Comparison of ENCODE assay signal across 8 cellular contexts in genomic region chr11:121589946-121590537, GRCh38.
DNase-seq lines count a peak whose midpoint lies in the region; ATAC-seq and TF ChIP-seq lines count a peak whose summit lies in the region.

No MANE protein-coding gene starts in this region.

- no peak for TF ChIP-seq CTCF in chondrocyte (IDR thresholded peaks at IDR 0.05)

- CTCF ChIA-PET in activated CD4-positive, alpha-beta T cell treated with anti-CD3 and anti-CD28 coated beads, Interleukin-2, amount 10 ng/mL, durations not matched to agents 7 days and 5 days (lab: Charles Lee), result interaction anchor here (1.2 to 2.3 kb wide), 5 partner anchors 14 to 263 kb away, joined by 3 to 7 read pairs (median 3); no protein-coding TSS in a partner anchor

- peak; percentile 73 for ATAC-seq in HG02884 (IDR thresholded peaks at IDR 0.05; ENCODE audit: unreplicated experiment)
- peak; percentile 78 for ATAC-seq in stimulated activated effector memory CD8-positive, alpha-beta T cell treated with anti-CD3 and anti-CD28 coated beads, Interleukin-12 subunit alpha, Interleukin-12 subunit beta, amount 100 ng/mL, for 72 hours

- DNase-seq in activated CD4-positive, alpha-beta T cell treated with anti-CD3 and anti-CD28 coated beads, Interleukin-2, amount 10 ng/mL, durations not matched to agents 7 days and 5 days, result no peak
- no peak for DNase-seq in activated CD4-positive, alpha-beta T cell treated with anti-CD3 and anti-CD28 coated beads, Interleukin-2, amount 50 U/mL, for 1 hour
- DNase-seq in SKM-1 (lab: John Stamatoyannopoulos, UW; ENCODE audit: unreplicated experiment), result peak; percentile 51
- DNase-seq in stimulated activated effector memory CD8-positive, alpha-beta T cell treated with anti-CD3 and anti-CD28 coated beads, Interleukin-12 subunit alpha, Interleukin-12 subunit beta, amount 100 ng/mL, for 72 hours (ENCODE audit: low spot score in 2 of 2), result peak in 1 of 2 donors; percentile 52
- DNase-seq in NCI-H128 (lab: John Stamatoyannopoulos, UW; ENCODE audit: unreplicated experiment), result no peak
- DNase-seq in chondrocyte (ENCODE audit: low spot score), result no peak
- no peak for DNase-seq in COLO829 (ENCODE audit: low spot score)

- no peak overlapping the region for H3K4me3 Mint-ChIP-seq in activated CD4-positive, alpha-beta T cell treated with anti-CD3 and anti-CD28 coated beads, Interleukin-2, amount 10 ng/mL, durations not matched to agents 7 days and 5 days
- H3K4me3 Mint-ChIP-seq in stimulated activated effector memory CD8-positive, alpha-beta T cell treated with anti-CD3 and anti-CD28 coated beads, Interleukin-12 subunit alpha, Interleukin-12 subunit beta, amount 100 ng/mL, for 72 hours, result peak overlapping the region; percentile 12
- no peak overlapping the region for H3K4me3 Mint-ChIP-seq in chondrocyte (ENCODE audit: unreplicated experiment)

- H3K4me1 Mint-ChIP-seq in activated CD4-positive, alpha-beta T cell treated with anti-CD3 and anti-CD28 coated beads, Interleukin-2, amount 10 ng/mL, durations not matched to agents 7 days and 5 days, result peaks cover 20% of the 10 kb centered on the region
- H3K4me1 Mint-ChIP-seq in stimulated activated effector memory CD8-positive, alpha-beta T cell treated with anti-CD3 and anti-CD28 coated beads, Interleukin-12 subunit alpha, Interleukin-12 subunit beta, amount 100 ng/mL, for 72 hours, result peaks cover 23% of the 10 kb centered on the region
- H3K4me1 Mint-ChIP-seq in chondrocyte (ENCODE audit: low read depth), result no peaks in the 10 kb centered on the region

- POLR2A ChIA-PET in activated CD4-positive, alpha-beta T cell treated with anti-CD3 and anti-CD28 coated beads, Interleukin-2, amount 10 ng/mL, durations not matched to agents 7 days and 5 days (lab: Charles Lee), result no interaction called here

- peak overlapping the region; percentile 51 for H3K27ac Mint-ChIP-seq in activated CD4-positive, alpha-beta T cell treated with anti-CD3 and anti-CD28 coated beads, Interleukin-2, amount 10 ng/mL, durations not matched to agents 7 days and 5 days
- H3K27ac Mint-ChIP-seq in stimulated activated effector memory CD8-positive, alpha-beta T cell treated with anti-CD3 and anti-CD28 coated beads, Interleukin-12 subunit alpha, Interleukin-12 subunit beta, amount 100 ng/mL, for 72 hours, result peak overlapping the region; percentile 71
- no peak overlapping the region for H3K27ac Mint-ChIP-seq in chondrocyte (ENCODE audit: unreplicated experiment)

- H3K27me3 Mint-ChIP-seq in activated CD4-positive, alpha-beta T cell treated with anti-CD3 and anti-CD28 coated beads, Interleukin-2, amount 10 ng/mL, durations not matched to agents 7 days and 5 days, result no peaks in the 10 kb centered on the region
- H3K27me3 Mint-ChIP-seq in chondrocyte (ENCODE audit: low read depth), result peaks cover 27% of the 10 kb centered on the region

- no peaks in the 10 kb centered on the region for H3K9me3 Mint-ChIP-seq in activated CD4-positive, alpha-beta T cell treated with anti-CD3 and anti-CD28 coated beads, Interleukin-2, amount 10 ng/mL, durations not matched to agents 7 days and 5 days
- H3K9me3 Mint-ChIP-seq in stimulated activated effector memory CD8-positive, alpha-beta T cell treated with anti-CD3 and anti-CD28 coated beads, Interleukin-12 subunit alpha, Interleukin-12 subunit beta, amount 100 ng/mL, for 72 hours, result no peaks in the 10 kb centered on the region
- H3K9me3 Mint-ChIP-seq in chondrocyte (ENCODE audit: low read depth), result peaks cover 3% of the 10 kb centered on the region

- H3K36me3 Mint-ChIP-seq in activated CD4-positive, alpha-beta T cell treated with anti-CD3 and anti-CD28 coated beads, Interleukin-2, amount 10 ng/mL, durations not matched to agents 7 days and 5 days (ENCODE audit: low read depth), result peaks cover 67% of the 10 kb centered on the region
- peaks cover 88% of the 10 kb centered on the region for H3K36me3 Mint-ChIP-seq in stimulated activated effector memory CD8-positive, alpha-beta T cell treated with anti-CD3 and anti-CD28 coated beads, Interleukin-12 subunit alpha, Interleukin-12 subunit beta, amount 100 ng/mL, for 72 hours
- H3K36me3 Mint-ChIP-seq in chondrocyte (ENCODE audit: low read depth), result peaks cover 3% of the 10 kb centered on the region
